ENCODE assay signal across 8 cellular contexts in the genomic region with DNA sequence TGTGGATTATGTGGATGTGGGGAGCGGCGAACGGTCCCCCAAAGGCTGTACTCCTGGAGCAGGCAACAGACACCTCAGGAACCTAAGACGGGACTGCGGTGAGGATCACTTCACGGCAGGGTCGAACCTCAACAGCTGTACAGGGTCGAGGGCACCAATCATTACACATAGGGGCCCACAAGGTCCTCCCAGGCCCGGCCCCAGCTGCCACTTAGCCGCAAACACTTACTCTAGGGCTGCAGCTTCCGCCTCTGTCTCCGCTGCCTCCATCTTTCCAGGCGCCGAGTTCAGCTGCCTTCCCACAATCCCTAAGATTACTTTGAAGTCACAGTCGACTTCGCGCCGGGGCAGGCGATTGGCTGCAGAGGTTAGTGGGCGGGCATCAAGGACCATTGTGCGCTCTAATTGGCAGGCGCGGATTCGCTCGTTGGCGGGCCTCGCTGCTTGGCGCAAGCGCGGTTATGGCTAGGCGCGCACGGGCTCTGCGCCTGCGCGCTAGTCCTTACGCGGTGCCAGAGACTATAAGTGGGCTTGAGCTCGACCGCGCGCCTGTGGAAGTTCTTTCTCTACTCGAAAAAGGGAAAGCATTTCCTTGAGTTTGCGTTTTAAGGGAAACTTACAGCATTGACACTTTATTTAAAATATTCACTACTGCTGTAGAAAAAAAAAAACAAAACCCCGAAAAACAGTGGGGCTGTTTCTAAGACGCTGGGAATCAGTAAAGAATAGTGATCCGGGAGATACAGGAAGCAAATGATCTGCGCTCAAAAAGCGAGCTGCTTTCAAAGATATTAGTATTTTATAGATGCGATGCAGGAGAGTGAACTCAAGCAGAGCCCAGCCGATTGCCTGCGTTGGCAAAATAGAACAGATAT. TPM values are rescaled to one million over a fixed set of nuclear protein-coding genes. Genes with fewer than 3 reads are reported as not detected.
DNase-seq lines count a peak whose midpoint lies in the region; ATAC-seq, FAIRE-seq and TF ChIP-seq lines count a peak whose summit lies in the region.

A gene with protein sequence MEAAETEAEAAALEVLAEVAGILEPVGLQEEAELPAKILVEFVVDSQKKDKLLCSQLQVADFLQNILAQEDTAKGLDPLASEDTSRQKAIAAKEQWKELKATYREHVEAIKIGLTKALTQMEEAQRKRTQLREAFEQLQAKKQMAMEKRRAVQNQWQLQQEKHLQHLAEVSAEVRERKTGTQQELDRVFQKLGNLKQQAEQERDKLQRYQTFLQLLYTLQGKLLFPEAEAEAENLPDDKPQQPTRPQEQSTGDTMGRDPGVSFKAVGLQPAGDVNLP (minus strand): TSS at position 293 of the 875 bp plus-strand sequence. CDS start 23 bp downstream, at position 270.

- H3K4me3 ChIP-seq in BE2C (ENCODE audit: low read depth, low read length) (peak within 1 kb of the TSS; percentile 97), choroid plexus epithelial cell (ENCODE audit: low read depth, low read length) (peak within 1 kb of the TSS; percentile 83), kidney epithelial cell (ENCODE audit: low read depth, low read length) (peak within 1 kb of the TSS; percentile 82)

- H3K4me1 ChIP-seq in BE2C, result no peaks in the 10 kb centered on the region

- TF ChIP-seq CTCF in BE2C (IDR thresholded peaks at IDR 0.05; ENCODE audit: low read depth, low read length) (no peak), choroid plexus epithelial cell (conservative IDR thresholded peaks at IDR 0.05; ENCODE audit: low read depth, low read length) (no peak), kidney epithelial cell (IDR thresholded peaks at IDR 0.05; ENCODE audit: insufficient read depth, low read length, poor library complexity, severe bottlenecking) (no peak)

- DNase-seq in BE2C (peak; percentile 94), GM19239 (ENCODE audit: insufficient read length, low spot score) (peak; percentile 54), NCI-H510A treated with DMSO at 0.1 percent for 48 hours (lab: John Stamatoyannopoulos, UW) (peak; percentile 93), choroid plexus epithelial cell (ENCODE audit: low read depth) (peak; percentile 98), kidney epithelial cell (ENCODE audit: low read depth) (peak; percentile 79)
- peak; percentile 84 to 85 for DNase-seq in activated CD4-positive, alpha-beta T cell treated with anti-CD3 and anti-CD28 coated beads for 24 hours (ENCODE audit: low read depth in 2 of 2)
- peak; percentile 89 to 90 for DNase-seq in stimulated activated CD4-positive, alpha-beta T cell treated with anti-CD3 and anti-CD28 coated beads, Interleukin-15, amount 100 ng/mL, for 48 hours (ENCODE audit: low read depth in 2 of 2)

- H3K9me3 ChIP-seq in BE2C, result no peaks in the 10 kb centered on the region

- peak; percentile 100 for FAIRE-seq in GM19239 (lab: Jason Lieb, UNC)

- H3K27me3 ChIP-seq in BE2C, result no peaks in the 10 kb centered on the region
- no peaks in the 10 kb centered on the region for H3K27me3 ChIP-seq in kidney epithelial cell (ENCODE audit: control insufficient read depth, insufficient read depth, low read length)

- H3K36me3 ChIP-seq in BE2C, result peaks cover 23% of the 10 kb centered on the region
- peaks cover 3% of the 10 kb centered on the region for H3K36me3 ChIP-seq in kidney epithelial cell (ENCODE audit: control insufficient read depth, insufficient read depth, low read length)

- peak; percentile 98 for ATAC-seq in HG03442 (IDR thresholded peaks at IDR 0.05; ENCODE audit: unreplicated experiment)

RNA-seq across cellular contexts. Expression of the gene that starts here (rescaled TPM):
- 13.6 TPM for polyA plus RNA-seq in BE2C (2012; ENCODE audit: insufficient read depth, insufficient read length, low read depth)
- 15.8 and 26.2 TPM in 2 replicates for total RNA-seq in kidney epithelial cell

Comparison
In these comparisons a context has a peak if more than half of its experiments do, and no peak if none do; other contexts are left out.
1. Peak in every context shown above with its lines: DNase-seq, ATAC-seq and H3K4me3 ChIP-seq.